8 cellular contexts compared by ENCODE assay signal in genomic region chr19:8575467-8575997, GRCh38. TPM values are rescaled to one million over a fixed set of nuclear protein-coding genes. Genes with fewer than 3 reads are reported as not detected.
A peak's percentile ranks its signal among the peaks of the same experiment; 100 is the strongest.
DNase-seq lines count a peak whose midpoint lies in the region; ATAC-seq and TF ChIP-seq lines count a peak whose summit lies in the region.

No MANE protein-coding gene starts in this region.

- peak; percentile 48 to 78 (median 55) for DNase-seq in CD8-positive, alpha-beta memory T cell
- peak; percentile 20 for DNase-seq in RWPE1 (ENCODE audit: low spot score)
- no peak for DNase-seq in activated naive CD8-positive, alpha-beta T cell treated with anti-CD3 and anti-CD28 coated beads for 36 hours
- peak; percentile 47 for DNase-seq in natural killer cell
- DNase-seq in NCI-H1417 (lab: John Stamatoyannopoulos, UW): no peak
- DNase-seq in aorta: no peak
- no peak for DNase-seq in GM10248 (ENCODE audit: extremely low spot score)

- CTCF ChIA-PET in CD8-positive, alpha-beta memory T cell (lab: Charles Lee): interaction anchor here (0.8 to 12.2 kb wide), 12 partner anchors 8 to 222 kb away, joined by 3 to 191 read pairs (median 12); partner anchors contain the start of genes MARCHF2 and ZNF414
- CTCF ChIA-PET in RWPE1 (lab: Yijun Ruan, JAX) (no interaction called here), GM10248 (lab: Yijun Ruan, JAX) (interaction anchor here (1.5 to 6.8 kb wide), 4 partner anchors 13 to 163 kb away, joined by 3 to 67 read pairs (median 6); partner anchors contain the start of gene MARCHF2)

- H3K27ac ChIP-seq in CD8-positive, alpha-beta memory T cell (ENCODE audit: low read depth, low read length): peak overlapping the region; percentile 59
- H3K27ac ChIP-seq in RWPE1 (0 out of 2 replicates have a peak overlapping the region, but pooled peaks have one; percentile 24), aorta (ENCODE audit: low read depth in 1 of 2, low read length in 2 of 2) (no peak overlapping the region)

- 33 to 42% methylated on average over 10 of the region's 10 CpGs for WGBS in aorta, 2 donors

- no peak for TF ChIP-seq CTCF in RWPE1 (conservative IDR thresholded peaks at IDR 0.05; ENCODE audit: low read depth)
- peak; percentile 4 for TF ChIP-seq CTCF in natural killer cell (IDR thresholded peaks at IDR 0.05)
- no peak for TF ChIP-seq CTCF in GM10248 (IDR thresholded peaks at IDR 0.05; ENCODE audit: control extremely low read depth, extremely low read depth, low read depth, missing control alignments)

- intact Hi-C loops in natural killer cell (cut with micrococcal nuclease): loop anchor here (2.0 kb wide), 1 partner anchor 59 kb away; no protein-coding TSS in a partner anchor
- intact Hi-C loops in aorta (cut with DNase I): loop anchor here in 1 of 2 donors (10.0 kb wide), 1 partner anchor 221 kb away; no protein-coding TSS in a partner anchor

- H3K36me3 Mint-ChIP-seq in CD8-positive, alpha-beta memory T cell: peaks cover 11 to 38% (median 14%) of the 10 kb centered on the region in 3 donors
- no peaks in the 10 kb centered on the region for H3K36me3 Mint-ChIP-seq in activated naive CD8-positive, alpha-beta T cell treated with anti-CD3 and anti-CD28 coated beads for 36 hours
- no peaks in the 10 kb centered on the region for H3K36me3 Mint-ChIP-seq in natural killer cell

- H3K4me1 Mint-ChIP-seq in CD8-positive, alpha-beta memory T cell: peaks cover 61 to 92% (median 63%) of the 10 kb centered on the region in 3 donors
- H3K4me1 Mint-ChIP-seq in activated naive CD8-positive, alpha-beta T cell treated with anti-CD3 and anti-CD28 coated beads for 36 hours: peaks cover 43% of the 10 kb centered on the region
- H3K4me1 Mint-ChIP-seq in natural killer cell: peaks cover 69 to 84% of the 10 kb centered on the region in 2 donors

- POLR2A ChIA-PET in CD8-positive, alpha-beta memory T cell (lab: Charles Lee): interaction anchor here (1.0 to 1.8 kb wide), 3 partner anchors 45 to 61 kb away, joined by 3 to 14 read pairs (median 4); partner anchors contain the start of gene ZNF414
- POLR2A ChIA-PET in RWPE1 (lab: Yijun Ruan, JAX; ENCODE audit: low non-redundant PET): no interaction called here
- POLR2A ChIA-PET in GM10248 (lab: Yijun Ruan, JAX): no interaction called here

- peaks cover 88% of the 10 kb centered on the region for H3K4me1 ChIP-seq in CD8-positive, alpha-beta memory T cell (ENCODE audit: insufficient read depth, low read length)
- H3K4me1 ChIP-seq in aorta (ENCODE audit: control insufficient read depth in 1 of 2, insufficient read depth in 2 of 2, low read length in 2 of 2): no peaks in the 10 kb centered on the region

- no peaks in the 10 kb centered on the region for H3K9me3 Mint-ChIP-seq in CD8-positive, alpha-beta memory T cell
- H3K9me3 Mint-ChIP-seq in activated naive CD8-positive, alpha-beta T cell treated with anti-CD3 and anti-CD28 coated beads for 36 hours: no peaks in the 10 kb centered on the region
- H3K9me3 Mint-ChIP-seq in natural killer cell: no peaks in the 10 kb centered on the region

- H3K9me3 ChIP-seq in CD8-positive, alpha-beta memory T cell (ENCODE audit: low read length): no peaks in the 10 kb centered on the region
- no peaks in the 10 kb centered on the region for H3K9me3 ChIP-seq in aorta (ENCODE audit: control insufficient read depth, low read length)

- H3K27me3 ChIP-seq in CD8-positive, alpha-beta memory T cell (ENCODE audit: insufficient read depth, low read length, poor library complexity, severe bottlenecking): no peaks in the 10 kb centered on the region
- H3K27me3 ChIP-seq in aorta (ENCODE audit: control insufficient read depth in 1 of 2, insufficient read depth in 2 of 2, low read length in 1 of 2): no peaks in the 10 kb centered on the region

- H3K4me3 Mint-ChIP-seq in CD8-positive, alpha-beta memory T cell: peak overlapping the region; percentile 93 to 100 (median 97)
- H3K4me3 Mint-ChIP-seq in activated naive CD8-positive, alpha-beta T cell treated with anti-CD3 and anti-CD28 coated beads for 36 hours: peak overlapping the region; percentile 72
- peak overlapping the region; percentile 91 for H3K4me3 Mint-ChIP-seq in natural killer cell

- peak overlapping the region; percentile 87 to 99 (median 94) for H3K27ac Mint-ChIP-seq in CD8-positive, alpha-beta memory T cell
- H3K27ac Mint-ChIP-seq in activated naive CD8-positive, alpha-beta T cell treated with anti-CD3 and anti-CD28 coated beads for 36 hours: peak overlapping the region; percentile 38
- peak overlapping the region; percentile 90 to 97 for H3K27ac Mint-ChIP-seq in natural killer cell

- H3K36me3 ChIP-seq in CD8-positive, alpha-beta memory T cell (ENCODE audit: insufficient read depth, low read length): no peaks in the 10 kb centered on the region
- no peaks in the 10 kb centered on the region for H3K36me3 ChIP-seq in aorta (ENCODE audit: control insufficient read depth in 1 of 2, insufficient read depth in 2 of 2, low read length in 1 of 2)

- ATAC-seq in natural killer cell (peak; percentile 48 to 66 (median 49)), HG02981 (IDR thresholded peaks at IDR 0.05; ENCODE audit: unreplicated experiment) (no peak), aorta (ENCODE audit: low FRiP score) (no peak)

- H3K27me3 Mint-ChIP-seq in CD8-positive, alpha-beta memory T cell: peaks cover 0 to 3% of the 10 kb centered on the region in 2 donors
- peaks cover 3% of the 10 kb centered on the region for H3K27me3 Mint-ChIP-seq in activated naive CD8-positive, alpha-beta T cell treated with anti-CD3 and anti-CD28 coated beads for 36 hours
- no peaks in the 10 kb centered on the region for H3K27me3 Mint-ChIP-seq in natural killer cell (ENCODE audit: low read depth in 2 of 2)

- peak overlapping the region; percentile 91 for H3K4me3 ChIP-seq in CD8-positive, alpha-beta memory T cell (ENCODE audit: low read length)
- no peak overlapping the region for H3K4me3 ChIP-seq in aorta (ENCODE audit: low read length in 2 of 2)

RNA-seq across cellular contexts. Expression of gene MYO1F, which starts 1.7 kb away (rescaled TPM):
- total RNA-seq in CD8-positive, alpha-beta memory T cell: 10 to 100 TPM; 68.0 to 81.3 TPM
- polyA plus RNA-seq in CD8-positive, alpha-beta memory T cell: 161 TPM
- total RNA-seq in activated naive CD8-positive, alpha-beta T cell treated with anti-CD3 and anti-CD28 coated beads for 36 hours: 1 to 10 TPM; 4.5 to 4.8 TPM
- total RNA-seq in natural killer cell (1,000 to 10,000 TPM in 2 of 3 donors, 100 to 1,000 TPM in 1; 971 to 1,223 (median 1,014) TPM), aorta (10 to 100 TPM; 30.3 to 63.8 TPM)
- polyA plus RNA-seq in aorta: 10 to 100 TPM in 1 of 2 donors, 1 to 10 TPM in 1; 2.1 to 10.0 TPM

RNA-seq across cellular contexts. Expression of gene ADAMTS10, which starts 35.0 kb away (rescaled TPM):
- total RNA-seq in CD8-positive, alpha-beta memory T cell: 10 to 100 TPM; 13.2 to 16.2 TPM
- 1.3 TPM for polyA plus RNA-seq in CD8-positive, alpha-beta memory T cell
- total RNA-seq in activated naive CD8-positive, alpha-beta T cell treated with anti-CD3 and anti-CD28 coated beads for 36 hours: 1 to 10 TPM; 3.7 to 4.1 TPM
- total RNA-seq in natural killer cell (100 to 1,000 TPM; 159 to 286 (median 203) TPM), aorta (100 to 1,000 TPM in 1 of 2 donors, 10 to 100 TPM in 1; 58.1 to 188 TPM)
- 100 to 1,000 TPM in 1 of 2 donors, 10 to 100 TPM in 1; 18.8 to 264 TPM for polyA plus RNA-seq in aorta

RNA-seq across cellular contexts. Expression of gene NFILZ, which starts 54.9 kb away (rescaled TPM):
- not detected for total RNA-seq in CD8-positive, alpha-beta memory T cell
- not detected for polyA plus RNA-seq in CD8-positive, alpha-beta memory T cell
- not detected for total RNA-seq in activated naive CD8-positive, alpha-beta T cell treated with anti-CD3 and anti-CD28 coated beads for 36 hours
- total RNA-seq in natural killer cell (not detected), aorta (not detected)
- polyA plus RNA-seq in aorta: not detected

Comparison
In these comparisons a context has a peak if more than half of its experiments do, and no peak if none do; other contexts are left out.
1. DNase-seq: peak in CD8-positive, alpha-beta memory T cell (5 of 5), RWPE1 (single experiment) and natural killer cell (single experiment); none in activated naive CD8-positive, alpha-beta T cell treated with anti-CD3 and anti-CD28 coated beads for 36 hours (single experiment), NCI-H1417 (0 of 3), aorta (0 of 2) and GM10248 (single experiment).
2. H3K27ac ChIP-seq: peak in CD8-positive, alpha-beta memory T cell (single experiment) and RWPE1 (single experiment); none in aorta (0 of 2).
3. H3K27ac Mint-ChIP-seq: peak in every context shown above with its lines; median percentile 94 in CD8-positive, alpha-beta memory T cell; 94 in natural killer cell; 38 in activated naive CD8-positive, alpha-beta T cell treated with anti-CD3 and anti-CD28 coated beads for 36 hours.
4. ATAC-seq: peak in natural killer cell (3 of 3); none in HG02981 (single experiment) and aorta (single experiment).
5. RNA of gene MYO1F, which starts 1.7 kb away (total RNA-seq): 971 to 1,223 TPM in natural killer cell; 68.0 to 81.3 TPM in CD8-positive, alpha-beta memory T cell, 30.3 to 63.8 TPM in aorta and 4.5 to 4.8 TPM in activated naive CD8-positive, alpha-beta T cell treated with anti-CD3 and anti-CD28 coated beads for 36 hours; every median in the first group is over 10 times any median in the second.
6. Peak in every context shown above with its lines, with median percentiles within 50 percentile points of each other: H3K4me3 Mint-ChIP-seq.